32 cellular contexts compared by ENCODE assay signal in genomic region chr5:174310243-174310642, GRCh38.
"Had no signal": no experiment of that assay in that cellular context is flagged by ENCODE, and none has a peak within 500 bp of the region (broad histone marks: within the 10 kb centered on the region; RNA-seq: fewer than 3 reads in every experiment).

No MANE protein-coding gene starts in this region.

- H3K36me3 Mint-ChIP-seq: activated naive CD4-positive, alpha-beta T cell treated with anti-CD3 and anti-CD28 coated beads, Interleukin-2, amount 50 U/mL, for 72 hours; naive thymus-derived CD8-positive, alpha-beta T cell; neural progenitor cell; stimulated activated memory B cell treated with anti-CD40 and anti-IgM and Interleukin-4, amounts not matched to agents 10 μg/mL and 1 μg/mL and 100 μg/mL, for 72 hours; type B pancreatic cell had no signal

- H3K27ac Mint-ChIP-seq: activated naive CD4-positive, alpha-beta T cell treated with anti-CD3 and anti-CD28 coated beads, Interleukin-2, amount 50 U/mL, for 72 hours; activated T-cell treated with anti-CD3 and anti-CD28 coated beads, Interleukin-2, amount 50 U/mL, for 24 hours; naive thymus-derived CD8-positive, alpha-beta T cell; stimulated activated memory B cell treated with anti-CD40 and anti-IgM and Interleukin-4, amounts not matched to agents 10 μg/mL and 1 μg/mL and 100 μg/mL, for 72 hours; T-helper 1 cell treated with Interleukin-12 subunit alpha and Interleukin-12 subunit beta and Interleukin-4 antibody, amounts not matched to agents 30 μg/mL and 1 μg/mL, for 36 hours; type B pancreatic cell had no signal

- H3K27me3 ChIP-seq: cardiac muscle cell, dorsolateral prefrontal cortex, vagina had no signal

- H3K27ac ChIP-seq: cardiac muscle cell, colonic mucosa, dorsolateral prefrontal cortex, neural progenitor cell, vagina, WERI-Rb-1 had no signal

- H3K9me3 ChIP-seq: colonic mucosa, SK-N-SH, vagina had no signal

- H3K4me3 ChIP-seq: cardiac muscle cell, colonic mucosa, dorsolateral prefrontal cortex, neural progenitor cell, smooth muscle cell, vagina had no signal

- H3K36me3 ChIP-seq: cardiac muscle cell, colonic mucosa, neural progenitor cell, vagina, WERI-Rb-1 had no signal

- DNase-seq: activated CD4-positive, alpha-beta T cell treated with anti-CD3 and anti-CD28 coated beads for 48 hours; activated CD4-positive, alpha-beta T cell treated with anti-CD3 and anti-CD28 coated beads, Interleukin-2, amount 50 U/mL, for 48 hours; activated CD8-positive, alpha-beta memory T cell treated with anti-CD3 and anti-CD28 coated beads for 24 hours; activated naive CD4-positive, alpha-beta T cell; activated T-cell treated with anti-CD3 and anti-CD28 coated beads, Interleukin-2, amount 50 U/mL, for 24 hours; anterior cingulate cortex; cerebellar nuclear complex; colonic mucosa; dorsolateral prefrontal cortex; foreskin fibroblast; mammary epithelial cell; naive thymus-derived CD8-positive, alpha-beta T cell; SK-N-SH; stimulated activated CD4-positive, alpha-beta T cell treated with anti-CD3 and anti-CD28 coated beads, Interleukin-1b, Interleukin-23, amount 100 ng/mL, for 48 hours; stimulated activated CD4-positive, alpha-beta T cell treated with anti-CD3 and anti-CD28 coated beads, Interleukin-4, amount 100 ng/mL, for 4 hours; stimulated activated CD8-positive, alpha-beta memory T cell treated with anti-CD3 and anti-CD28 coated beads, Interleukin-4, amount 100 ng/mL, for 48 hours; stimulated activated naive CD8-positive, alpha-beta T cell treated with anti-CD3 and anti-CD28 coated beads, Interleukin-15, amount 100 ng/mL, for 72 hours; substantia nigra; SW 1271; T1000; WERI-Rb-1 had no signal

- ATAC-seq: activated CD4-positive, CD25-positive, alpha-beta regulatory T cell treated with anti-CD3 and anti-CD28 coated beads, Interleukin-2, amount 50 U/mL, for 24 hours; activated naive CD4-positive, alpha-beta T cell treated with anti-CD3 and anti-CD28 coated beads, Interleukin-2, amount 50 U/mL, for 72 hours; esophagus mucosa; naive thymus-derived CD8-positive, alpha-beta T cell; sciatic nerve; stimulated activated memory B cell treated with anti-CD40 and anti-IgM and Interleukin-4, amounts not matched to agents 10 μg/mL and 1 μg/mL and 100 μg/mL, for 72 hours; stimulated activated naive CD8-positive, alpha-beta T cell treated with anti-CD3 and anti-CD28 coated beads, Interleukin-15, amount 100 ng/mL, for 72 hours had no signal

- H3K9me3 Mint-ChIP-seq: activated naive CD4-positive, alpha-beta T cell treated with anti-CD3 and anti-CD28 coated beads, Interleukin-2, amount 50 U/mL, for 72 hours; activated T-cell treated with anti-CD3 and anti-CD28 coated beads, Interleukin-2, amount 50 U/mL, for 24 hours; naive thymus-derived CD8-positive, alpha-beta T cell; neural progenitor cell; stimulated activated memory B cell treated with anti-CD40 and anti-IgM and Interleukin-4, amounts not matched to agents 10 μg/mL and 1 μg/mL and 100 μg/mL, for 72 hours; stimulated activated naive CD8-positive, alpha-beta T cell treated with anti-CD3 and anti-CD28 coated beads, Interleukin-15, amount 100 ng/mL, for 72 hours; T-helper 1 cell treated with Interleukin-12 subunit alpha and Interleukin-12 subunit beta and Interleukin-4 antibody, amounts not matched to agents 30 μg/mL and 1 μg/mL, for 36 hours; type B pancreatic cell had no signal

- H3K4me3 Mint-ChIP-seq: activated T-cell treated with anti-CD3 and anti-CD28 coated beads, Interleukin-2, amount 50 U/mL, for 24 hours; stimulated activated memory B cell treated with anti-CD40 and anti-IgM and Interleukin-4, amounts not matched to agents 10 μg/mL and 1 μg/mL and 100 μg/mL, for 72 hours; stimulated activated naive CD8-positive, alpha-beta T cell treated with anti-CD3 and anti-CD28 coated beads, Interleukin-15, amount 100 ng/mL, for 72 hours had no signal

- H3K4me1 ChIP-seq: colonic mucosa had no signal

- H3K4me1 Mint-ChIP-seq: stimulated activated naive CD8-positive, alpha-beta T cell treated with anti-CD3 and anti-CD28 coated beads, Interleukin-15, amount 100 ng/mL, for 72 hours had no signal
